In the genomic region with DNA sequence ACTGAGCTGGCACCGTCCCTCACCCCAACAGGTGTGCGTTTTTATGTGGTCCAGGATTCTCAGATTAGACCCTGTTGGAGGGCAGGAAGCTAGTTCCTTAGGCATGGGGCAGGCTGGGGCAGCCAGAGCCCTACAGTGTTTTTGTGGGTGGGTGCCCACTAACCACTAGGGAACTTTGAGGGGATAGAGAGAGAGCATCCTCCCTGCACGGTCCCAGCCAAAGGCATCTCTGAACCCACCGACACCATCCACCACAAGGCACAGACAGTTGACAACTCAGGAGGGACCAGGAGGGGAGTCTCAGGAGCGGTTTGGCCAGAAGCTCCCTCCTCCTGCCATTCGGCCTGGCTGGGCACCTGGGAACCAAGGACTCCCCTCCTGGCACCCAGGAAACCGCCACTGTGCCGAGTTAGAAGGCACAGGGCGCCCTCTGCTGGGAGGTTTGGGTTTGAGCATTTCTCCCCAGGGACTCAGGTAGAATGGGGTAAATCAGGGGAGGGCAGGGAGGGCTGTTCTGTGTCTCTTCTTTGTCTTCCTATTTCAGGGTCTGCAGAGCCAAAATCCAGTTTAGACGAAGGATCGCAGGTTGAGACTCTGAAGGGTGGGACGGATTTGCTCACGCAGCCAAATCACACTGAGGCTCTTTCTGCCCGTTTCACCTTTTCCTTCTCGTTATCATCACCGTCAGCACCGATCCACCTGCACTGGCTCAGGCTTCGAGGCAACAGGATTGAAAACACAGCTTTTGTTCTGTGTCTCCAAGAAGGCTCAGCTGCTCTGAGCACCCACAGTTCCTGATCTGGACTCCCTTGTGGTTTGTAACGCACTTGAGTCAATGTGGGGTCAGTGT, we compare ENCODE assay signal across 8 cellular contexts.
DNase-seq lines count a peak whose midpoint lies in the region; ATAC-seq and TF ChIP-seq lines count a peak whose summit lies in the region.

No MANE protein-coding gene starts in this region.

- H3K27me3 ChIP-seq in right cardiac atrium (ENCODE audit: control insufficient read depth, insufficient read depth) = no peaks in the 10 kb centered on the region

- WGBS in right cardiac atrium = 57% methylated on average over 19 of the region's 19 CpGs

- CTCF ChIA-PET in HEK293 (lab: Yijun Ruan, JAX) = interaction anchor here (0.6 to 8.5 kb wide), 37 partner anchors 8 to 713 kb away, joined by 3 to 190 read pairs (median 5); no protein-coding TSS in a partner anchor

- no peaks in the 10 kb centered on the region for H3K4me1 Mint-ChIP-seq in CD14-positive monocyte

- H3K4me3 Mint-ChIP-seq in CD14-positive monocyte = no peak overlapping the region

- H3K27me3 Mint-ChIP-seq in CD14-positive monocyte (ENCODE audit: low read depth in 3 of 3) = peaks cover 2 to 7% (median 7%) of the 10 kb centered on the region in 3 donors

- H3K9me3 Mint-ChIP-seq in CD14-positive monocyte = peaks cover 0 to 7% (median 2%) of the 10 kb centered on the region in 7 donors

- no peak overlapping the region for H3K4me3 ChIP-seq in HEK293 (ENCODE audit: low read depth, low read length)
- no peak overlapping the region for H3K4me3 ChIP-seq in right cardiac atrium (ENCODE audit: low read length)

- DNase-seq in CD14-positive monocyte (ENCODE audit: low spot score) = no peak
- DNase-seq in SK-MEL-5 (ENCODE audit: low read depth, low spot score) = peak; percentile 59
- DNase-seq in activated naive CD4-positive, alpha-beta T cell treated with anti-CD3 and anti-CD28 coated beads, Interleukin-2, amount 50 U/mL, for 16 hours = peak; percentile 53
- DNase-seq in right cardiac atrium = peak; percentile 45 to 79 (median 69)
- peak; percentile 68 to 78 for DNase-seq in stimulated activated CD4-positive, alpha-beta T cell treated with anti-CD3 and anti-CD28 coated beads, Interleukin-2, amount 100 ng/mL, for 24 hours
- no peak for DNase-seq in omental fat pad (ENCODE audit: low spot score)

- intact Hi-C loops in CD14-positive monocyte (cut with micrococcal nuclease) = loop anchor here in 1 of 2 donors (5.0 kb wide), 1 partner anchor 200 kb away; no protein-coding TSS in a partner anchor
- intact Hi-C loops in right cardiac atrium (cut with DNase I) = loop anchor here (2.0 to 5.0 kb wide), 3 partner anchors 70 to 75 kb away; no protein-coding TSS in a partner anchor

- POLR2A ChIA-PET in HEK293 (lab: Yijun Ruan, JAX) = no interaction called here

- H3K9me3 ChIP-seq in HEK293 (ENCODE audit: control insufficient read depth, insufficient read depth, low read depth, low read length) (no peaks in the 10 kb centered on the region), right cardiac atrium (ENCODE audit: control insufficient read depth, low read length) (no peaks in the 10 kb centered on the region)

- peak; percentile 77 for TF ChIP-seq CTCF in CD14-positive monocyte (IDR thresholded peaks at IDR 0.05)
- peak; percentile 70 for TF ChIP-seq CTCF in HEK293 (tag by site-specific recombination; IDR thresholded peaks at IDR 0.05)
- peak in 1 of 3 donors; percentile 10 for TF ChIP-seq CTCF in omental fat pad (IDR thresholded peaks at IDR 0.05)

- H3K4me1 ChIP-seq in HEK293 (ENCODE audit: control insufficient read depth, insufficient read depth, low read length) = no peaks in the 10 kb centered on the region
- H3K4me1 ChIP-seq in right cardiac atrium (ENCODE audit: control insufficient read depth, insufficient read depth, low read length) = no peaks in the 10 kb centered on the region

- H3K36me3 Mint-ChIP-seq in CD14-positive monocyte = no peaks in the 10 kb centered on the region

- H3K36me3 ChIP-seq in HEK293 (ENCODE audit: control insufficient read depth in 2 of 2, insufficient read depth in 1 of 2, low read length in 2 of 2) = no peaks in the 10 kb centered on the region

- in situ Hi-C loops in SK-MEL-5 (cut with HindIII; ENCODE audit: low pct_unique_long_range_greater_than_20kb, low sequenced_read_pairs) = no loop called here

- H3K27ac ChIP-seq in HEK293 (ENCODE audit: extremely low read depth, low read depth, low read length) = no peak overlapping the region
- no peak overlapping the region for H3K27ac ChIP-seq in right cardiac atrium (ENCODE audit: low read length)

- peak; percentile 24 to 50 for ATAC-seq in right cardiac atrium
- no peak for ATAC-seq in HG02588 (IDR thresholded peaks at IDR 0.05; ENCODE audit: unreplicated experiment)
- no peak for ATAC-seq in omental fat pad (ENCODE audit: low FRiP score)

- peak overlapping the region in 1 of 7 donors; percentile 38 for H3K27ac Mint-ChIP-seq in CD14-positive monocyte

TF ChIP-seq in HEK293, 187 proteins besides CTCF, POLR2A, EP300 and RAD21:
- peak; percentile 68; the same call in 1 of the 2 replicates for TF ChIP-seq ZNF423 (tag by site-specific recombination; IDR thresholded peaks at IDR 0.05)
- TF ChIP-seq SCRT1 (tag by site-specific recombination; IDR thresholded peaks at IDR 0.05; ENCODE audit: borderline replicate concordance) = 0 out of 2 replicates have a peak, but pooled peaks have one; percentile 44
- TF ChIP-seq, protein P1, sequence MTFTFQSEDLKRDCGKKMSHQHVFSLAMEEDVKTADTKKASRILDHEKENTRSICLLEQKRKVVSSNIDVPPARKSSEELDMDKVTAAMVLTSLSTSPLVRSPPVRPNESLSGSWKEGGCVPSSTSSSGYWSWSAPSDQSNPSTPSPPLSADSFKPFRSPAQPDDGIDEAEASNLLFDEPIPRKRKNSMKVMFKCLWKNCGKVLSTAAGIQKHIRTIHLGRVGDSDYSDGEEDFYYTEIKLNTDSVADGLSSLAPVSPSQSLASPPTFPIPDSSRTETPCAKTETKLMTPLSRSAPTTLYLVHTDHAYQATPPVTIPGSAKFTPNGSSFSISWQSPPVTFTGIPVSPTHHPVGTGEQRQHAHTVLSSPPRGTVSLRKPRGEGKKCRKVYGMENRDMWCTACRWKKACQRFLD (tag by site-specific recombination; IDR thresholded peaks at IDR 0.05) = no peak
- TF ChIP-seq SCRT2 (tag by site-specific recombination; IDR thresholded peaks at IDR 0.05) = peak; percentile 70
- peak; percentile 91 for TF ChIP-seq ZNF654 (tag by site-specific recombination; IDR thresholded peaks at IDR 0.05; ENCODE audit: low read depth)
- TF ChIP-seq, protein P2, sequence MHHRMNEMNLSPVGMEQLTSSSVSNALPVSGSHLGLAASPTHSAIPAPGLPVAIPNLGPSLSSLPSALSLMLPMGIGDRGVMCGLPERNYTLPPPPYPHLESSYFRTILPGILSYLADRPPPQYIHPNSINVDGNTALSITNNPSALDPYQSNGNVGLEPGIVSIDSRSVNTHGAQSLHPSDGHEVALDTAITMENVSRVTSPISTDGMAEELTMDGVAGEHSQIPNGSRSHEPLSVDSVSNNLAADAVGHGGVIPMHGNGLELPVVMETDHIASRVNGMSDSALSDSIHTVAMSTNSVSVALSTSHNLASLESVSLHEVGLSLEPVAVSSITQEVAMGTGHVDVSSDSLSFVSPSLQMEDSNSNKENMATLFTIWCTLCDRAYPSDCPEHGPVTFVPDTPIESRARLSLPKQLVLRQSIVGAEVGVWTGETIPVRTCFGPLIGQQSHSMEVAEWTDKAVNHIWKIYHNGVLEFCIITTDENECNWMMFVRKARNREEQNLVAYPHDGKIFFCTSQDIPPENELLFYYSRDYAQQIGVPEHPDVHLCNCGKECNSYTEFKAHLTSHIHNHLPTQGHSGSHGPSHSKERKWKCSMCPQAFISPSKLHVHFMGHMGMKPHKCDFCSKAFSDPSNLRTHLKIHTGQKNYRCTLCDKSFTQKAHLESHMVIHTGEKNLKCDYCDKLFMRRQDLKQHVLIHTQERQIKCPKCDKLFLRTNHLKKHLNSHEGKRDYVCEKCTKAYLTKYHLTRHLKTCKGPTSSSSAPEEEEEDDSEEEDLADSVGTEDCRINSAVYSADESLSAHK (tag by site-specific recombination; IDR thresholded peaks at IDR 0.05) = peak; percentile 60; the same call in 1 of the 2 replicates

Comparison
In these comparisons a context has a peak if more than half of its experiments do, and no peak if none do; other contexts are left out.
1. DNase-seq: peak in SK-MEL-5 (single experiment), activated naive CD4-positive, alpha-beta T cell treated with anti-CD3 and anti-CD28 coated beads, Interleukin-2, amount 50 U/mL, for 16 hours (single experiment), right cardiac atrium (3 of 3) and stimulated activated CD4-positive, alpha-beta T cell treated with anti-CD3 and anti-CD28 coated beads, Interleukin-2, amount 100 ng/mL, for 24 hours (2 of 2); none in CD14-positive monocyte (single experiment) and omental fat pad (single experiment).
2. ATAC-seq: peak in right cardiac atrium (2 of 2); none in HG02588 (single experiment) and omental fat pad (single experiment).